In the genomic region with DNA sequence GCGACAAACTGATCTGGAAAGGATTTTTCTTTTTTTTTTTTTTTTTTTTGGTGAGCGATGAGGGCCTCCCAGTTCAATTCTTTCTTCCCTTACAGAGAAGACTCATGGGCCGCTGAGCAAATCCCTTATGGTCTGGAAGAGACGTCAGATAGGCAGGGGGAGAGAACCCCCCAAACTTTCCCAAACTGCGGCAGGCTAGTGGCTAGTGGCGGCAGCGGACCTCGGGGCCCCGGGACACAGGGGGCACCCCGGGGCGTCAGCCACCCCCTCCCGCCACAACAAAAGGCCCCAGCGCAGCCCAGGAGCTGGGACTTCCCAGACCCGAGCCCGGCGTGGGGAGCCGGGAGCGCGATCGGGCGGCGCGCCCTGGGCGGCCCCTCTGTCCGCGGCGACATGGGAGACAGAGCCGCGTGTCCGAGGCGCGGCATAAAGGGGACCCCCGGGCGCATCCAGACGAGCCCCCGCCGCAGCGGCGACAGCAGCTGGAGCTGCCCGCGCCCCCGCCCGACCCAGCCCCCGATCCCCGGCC, we compare ENCODE assay signal across 8 cellular contexts. TPM values are rescaled to one million over a fixed set of nuclear protein-coding genes. Genes with fewer than 3 reads are reported as not detected.
DNase-seq lines count a peak whose midpoint lies in the region; ATAC-seq and TF ChIP-seq lines count a peak whose summit lies in the region.

No MANE protein-coding gene starts in this region.

- peak overlapping the region; percentile 74 for H3K4me3 Mint-ChIP-seq in T-helper 2 cell treated with Interferon-gamma antibody and Interleukin-4, amounts not matched to agents 5 μg/mL and 100 μg/mL, for 36 hours

- no peaks in the 10 kb centered on the region for H3K36me3 Mint-ChIP-seq in T-helper 2 cell treated with Interferon-gamma antibody and Interleukin-4, amounts not matched to agents 5 μg/mL and 100 μg/mL, for 36 hours (ENCODE audit: low read depth)

- H3K27ac Mint-ChIP-seq in T-helper 2 cell treated with Interferon-gamma antibody and Interleukin-4, amounts not matched to agents 5 μg/mL and 100 μg/mL, for 36 hours = no peak overlapping the region

- peaks cover 1% of the 10 kb centered on the region for H3K4me1 Mint-ChIP-seq in T-helper 2 cell treated with Interferon-gamma antibody and Interleukin-4, amounts not matched to agents 5 μg/mL and 100 μg/mL, for 36 hours (ENCODE audit: low read depth)

- POLR2A ChIA-PET in AG04449 (lab: Yijun Ruan, JAX) = interaction anchor here (0.5 kb wide), 1 partner anchor 159 kb away, joined by 3 read pairs; no protein-coding TSS in a partner anchor

- ATAC-seq in GM21526 (IDR thresholded peaks at IDR 0.05; ENCODE audit: low FRiP score, unreplicated experiment) (peak; percentile 21), GM21619 (IDR thresholded peaks at IDR 0.05; ENCODE audit: unreplicated experiment) (no peak)

- no peaks in the 10 kb centered on the region for H3K9me3 Mint-ChIP-seq in T-helper 2 cell treated with Interferon-gamma antibody and Interleukin-4, amounts not matched to agents 5 μg/mL and 100 μg/mL, for 36 hours

- TF ChIP-seq CTCF in AG04449 (IDR thresholded peaks at IDR 0.05; ENCODE audit: insufficient read depth, low read length, missing control alignments) = no peak
- TF ChIP-seq CTCF in coronary artery (IDR thresholded peaks at IDR 0.05) = no peak

- CTCF ChIA-PET in AG04449 (lab: Yijun Ruan, JAX) = interaction anchor here (0.7 to 2.6 kb wide), 8 partner anchors 13 to 246 kb away, joined by 3 to 8 read pairs (median 5); no protein-coding TSS in a partner anchor

- peaks cover 70% of the 10 kb centered on the region for H3K27me3 Mint-ChIP-seq in T-helper 2 cell treated with Interferon-gamma antibody and Interleukin-4, amounts not matched to agents 5 μg/mL and 100 μg/mL, for 36 hours (ENCODE audit: low read depth)

- peak overlapping the region; percentile 55 to 78 for H3K27ac ChIP-seq in coronary artery

- peak overlapping the region; percentile 63 for H3K4me3 ChIP-seq in AG04449 (ENCODE audit: low read depth, low read length)
- peak overlapping the region; percentile 96 for H3K4me3 ChIP-seq in coronary artery

- DNase-seq in AG04449 (ENCODE audit: low read depth, low spot score) = no peak
- DNase-seq in T-helper 2 cell treated with Interferon-gamma antibody and Interleukin-4, amounts not matched to agents 5 μg/mL and 100 μg/mL, for 36 hours (ENCODE audit: low spot score) = no peak
- no peak for DNase-seq in coronary artery (ENCODE audit: low spot score)
- peak; percentile 30 to 40 for DNase-seq in lung microvascular endothelial cell (ENCODE audit: low read depth in 2 of 2)
- peak; percentile 36 for DNase-seq in superior temporal gyrus (ENCODE audit: extremely low spot score)
- no peak for DNase-seq in germinal center (ENCODE audit: low spot score)

RNA-seq across cellular contexts. Expression of a gene that starts 0.8 kb away (rescaled TPM):
- 27.2 and 40.9 TPM in 2 replicates for total RNA-seq in lung microvascular endothelial cell

Comparison
In these comparisons a context has a peak if more than half of its experiments do, and no peak if none do; other contexts are left out.
1. DNase-seq: peak in lung microvascular endothelial cell (2 of 2) and superior temporal gyrus (single experiment); none in AG04449 (single experiment), T-helper 2 cell treated with Interferon-gamma antibody and Interleukin-4, amounts not matched to agents 5 μg/mL and 100 μg/mL, for 36 hours (single experiment), coronary artery (single experiment) and germinal center (single experiment).